Comparison of ENCODE assay signal across 1 cellular context in genomic region chr6:110646419-110646698, GRCh38.
TF ChIP-seq lines count a peak whose summit lies in the region.

No MANE protein-coding gene starts in this region.

TF ChIP-seq in H1, 55 proteins besides CTCF, POLR2A, EP300 and RAD21:
- TF ChIP-seq RBBP5 (IDR thresholded peaks at IDR 0.05; ENCODE audit: borderline replicate concordance, low read depth, low read length) (no peak), RXRA (IDR thresholded peaks at IDR 0.05; ENCODE audit: insufficient read depth, low read depth, low read length) (no peak), CHD2 (IDR thresholded peaks at IDR 0.05; ENCODE audit: low read length) (no peak), EGR1 (IDR thresholded peaks at IDR 0.05; ENCODE audit: borderline replicate concordance, low read depth, low read length) (no peak)
- TF ChIP-seq, protein P1, sequence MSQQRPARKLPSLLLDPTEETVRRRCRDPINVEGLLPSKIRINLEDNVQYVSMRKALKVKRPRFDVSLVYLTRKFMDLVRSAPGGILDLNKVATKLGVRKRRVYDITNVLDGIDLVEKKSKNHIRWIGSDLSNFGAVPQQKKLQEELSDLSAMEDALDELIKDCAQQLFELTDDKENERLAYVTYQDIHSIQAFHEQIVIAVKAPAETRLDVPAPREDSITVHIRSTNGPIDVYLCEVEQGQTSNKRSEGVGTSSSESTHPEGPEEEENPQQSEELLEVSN (IDR thresholded peaks at IDR 0.05), result peak; percentile 39; the same call in 1 of the 2 replicates
